ENCODE assay signal across 8 cellular contexts in the genomic region with DNA sequence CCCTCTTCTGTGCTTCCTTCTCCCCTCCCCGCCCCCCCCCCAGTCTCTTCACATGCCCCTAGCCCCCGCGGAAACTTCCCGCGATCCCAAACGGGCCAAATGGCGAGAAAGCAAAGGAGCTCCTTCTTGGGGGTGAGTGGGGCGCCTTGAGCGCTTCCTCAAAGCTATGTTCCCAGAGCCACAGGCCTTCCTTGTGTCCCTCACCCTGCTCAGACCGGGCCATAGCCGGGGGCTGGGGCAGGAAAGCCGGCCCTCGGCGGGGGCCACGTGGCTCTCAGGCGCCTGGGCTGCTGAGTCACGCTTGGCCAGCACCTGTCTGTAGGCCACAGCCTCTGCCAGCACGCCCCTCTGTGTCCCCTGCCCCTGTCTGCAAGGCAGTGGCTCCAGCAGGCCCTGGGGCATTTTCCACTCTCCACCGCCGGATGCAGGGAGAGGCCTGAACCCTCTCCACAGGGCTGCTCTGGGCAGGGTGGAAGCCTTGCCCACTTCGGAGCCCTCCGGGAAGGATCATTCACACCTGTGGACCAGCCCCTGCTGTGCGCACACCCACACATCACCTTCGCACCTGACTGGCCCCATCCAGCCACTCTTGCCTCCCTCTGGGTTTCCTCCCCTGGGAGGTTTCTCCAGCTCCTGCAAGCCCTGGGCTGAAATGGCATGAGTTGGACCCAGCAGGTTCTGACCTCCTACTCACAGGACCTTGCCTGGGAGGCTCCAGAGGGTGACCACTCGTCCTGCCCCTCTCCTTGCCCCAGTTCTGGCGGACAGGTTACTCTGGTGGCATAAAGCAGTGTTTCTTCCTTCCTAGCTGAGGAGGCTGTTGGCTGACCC. TPM values are rescaled to one million over a fixed set of nuclear protein-coding genes. Genes with fewer than 3 reads are reported as not detected.
DNase-seq lines count a peak whose midpoint lies in the region; ATAC-seq and TF ChIP-seq lines count a peak whose summit lies in the region.

No MANE protein-coding gene starts in this region.

- H3K36me3 Mint-ChIP-seq in T-helper 2 cell treated with Interferon-gamma antibody and Interleukin-4, amounts not matched to agents 5 μg/mL and 100 μg/mL, for 36 hours (ENCODE audit: low read depth): peaks cover 24% of the 10 kb centered on the region
- H3K36me3 Mint-ChIP-seq in endodermal cell (ENCODE audit: low read depth) (peaks cover 27% of the 10 kb centered on the region), mesothelial cell of epicardium (peaks cover 6% of the 10 kb centered on the region)

- H3K36me3 ChIP-seq in HUES64 (ENCODE audit: insufficient read depth, low read length): peaks cover 19% of the 10 kb centered on the region
- no peaks in the 10 kb centered on the region; the same call in 1 of the 2 replicates for H3K36me3 ChIP-seq in WERI-Rb-1
- peaks cover 20% of the 10 kb centered on the region for H3K36me3 ChIP-seq in endodermal cell (ENCODE audit: control insufficient read depth, insufficient read depth, low read length)

- TF ChIP-seq CTCF in WERI-Rb-1 (IDR thresholded peaks at IDR 0.05; ENCODE audit: low read depth, low read length) (no peak), endodermal cell (conservative IDR thresholded peaks at IDR 0.05) (no peak), mesothelial cell of epicardium (IDR thresholded peaks at IDR 0.05; ENCODE audit: unreplicated experiment) (no peak)

- no peaks in the 10 kb centered on the region for H3K9me3 Mint-ChIP-seq in T-helper 2 cell treated with Interferon-gamma antibody and Interleukin-4, amounts not matched to agents 5 μg/mL and 100 μg/mL, for 36 hours
- H3K9me3 Mint-ChIP-seq in endodermal cell: no peaks in the 10 kb centered on the region
- H3K9me3 Mint-ChIP-seq in mesothelial cell of epicardium: no peaks in the 10 kb centered on the region

- H3K9ac ChIP-seq in HUES64 (ENCODE audit: low read depth, low read length) (peak overlapping the region; percentile 60), endodermal cell (ENCODE audit: extremely low read depth, low read length, poor library complexity, severe bottlenecking) (no peak overlapping the region)

- H3K27ac ChIP-seq in HUES64 (ENCODE audit: low read depth, low read length): peak overlapping the region; percentile 87
- H3K27ac ChIP-seq in WERI-Rb-1: peak overlapping the region; percentile 87
- peak overlapping the region; percentile 25 for H3K27ac ChIP-seq in endodermal cell (ENCODE audit: low read depth, low read length)

- no peak for ATAC-seq in HG02588 (IDR thresholded peaks at IDR 0.05; ENCODE audit: unreplicated experiment)

- no peaks in the 10 kb centered on the region for H3K27me3 Mint-ChIP-seq in T-helper 2 cell treated with Interferon-gamma antibody and Interleukin-4, amounts not matched to agents 5 μg/mL and 100 μg/mL, for 36 hours (ENCODE audit: low read depth)
- H3K27me3 Mint-ChIP-seq in endodermal cell (ENCODE audit: insufficient read depth): peaks cover 4% of the 10 kb centered on the region
- H3K27me3 Mint-ChIP-seq in mesothelial cell of epicardium (ENCODE audit: low read depth): no peaks in the 10 kb centered on the region

- 0 out of 2 replicates have a peak, but pooled peaks cover 12% of the 10 kb centered on the region for H3K27me3 ChIP-seq in HUES64 (ENCODE audit: insufficient read depth, low read length)
- no peaks in the 10 kb centered on the region for H3K27me3 ChIP-seq in WERI-Rb-1 (ENCODE audit: insufficient read depth, low read depth, severe bottlenecking)
- H3K27me3 ChIP-seq in endodermal cell (ENCODE audit: control insufficient read depth, insufficient read depth, low read length, poor library complexity, severe bottlenecking): no peaks in the 10 kb centered on the region

- no peaks in the 10 kb centered on the region for H3K9me3 ChIP-seq in HUES64 (ENCODE audit: insufficient read depth, low read depth, low read length)
- no peaks in the 10 kb centered on the region for H3K9me3 ChIP-seq in WERI-Rb-1 (ENCODE audit: severe bottlenecking)
- no peaks in the 10 kb centered on the region for H3K9me3 ChIP-seq in endodermal cell (ENCODE audit: control insufficient read depth, low read length)

- peaks cover 29% of the 10 kb centered on the region for H3K4me1 Mint-ChIP-seq in T-helper 2 cell treated with Interferon-gamma antibody and Interleukin-4, amounts not matched to agents 5 μg/mL and 100 μg/mL, for 36 hours (ENCODE audit: low read depth)
- H3K4me1 Mint-ChIP-seq in endodermal cell (peaks cover 29% of the 10 kb centered on the region), mesothelial cell of epicardium (peaks cover 36% of the 10 kb centered on the region)

- 35% methylated on average over 25 of the region's 26 CpGs for WGBS in HUES64
- 57 to 60% methylated on average over 14 to 25 of the region's 26 CpGs for WGBS in endodermal cell (ENCODE audit: insufficient coverage in 1 of 2, insufficient read length in 1 of 2), 2 experiments

- H3K4me3 ChIP-seq in HUES64 (ENCODE audit: low read length): 0 out of 2 replicates have a peak overlapping the region, but pooled peaks have one; percentile 37
- H3K4me3 ChIP-seq in WERI-Rb-1 (ENCODE audit: low read depth, low read length): peak overlapping the region; percentile 43
- H3K4me3 ChIP-seq in endodermal cell (ENCODE audit: low read length): no peak overlapping the region

- peak overlapping the region; percentile 90 for H3K27ac Mint-ChIP-seq in T-helper 2 cell treated with Interferon-gamma antibody and Interleukin-4, amounts not matched to agents 5 μg/mL and 100 μg/mL, for 36 hours
- H3K27ac Mint-ChIP-seq in endodermal cell (peak overlapping the region; percentile 89), mesothelial cell of epicardium (peak overlapping the region; percentile 96)

- peak overlapping the region; percentile 67 for H3K4me3 Mint-ChIP-seq in T-helper 2 cell treated with Interferon-gamma antibody and Interleukin-4, amounts not matched to agents 5 μg/mL and 100 μg/mL, for 36 hours
- H3K4me3 Mint-ChIP-seq in endodermal cell: peak overlapping the region; percentile 90
- peak overlapping the region; percentile 73 for H3K4me3 Mint-ChIP-seq in mesothelial cell of epicardium

- DNase-seq in T-helper 2 cell treated with Interferon-gamma antibody and Interleukin-4, amounts not matched to agents 5 μg/mL and 100 μg/mL, for 36 hours (ENCODE audit: low spot score): peak; percentile 53
- DNase-seq in T-helper 2 cell (no peak), WERI-Rb-1 (peak; percentile 47), endodermal cell (peak; percentile 91), mesothelial cell of epicardium (ENCODE audit: low spot score in 2 of 2, unreplicated experiment in 2 of 2) (peak in 1 of 2 experiments; percentile 62), stromal cell of bone marrow (ENCODE audit: low read depth) (peak; percentile 36)

- H3K4me1 ChIP-seq in HUES64 (ENCODE audit: insufficient read depth, low read length) (peaks cover 27% of the 10 kb centered on the region), endodermal cell (ENCODE audit: control insufficient read depth, insufficient read depth, low read length) (peaks cover 22% of the 10 kb centered on the region)

RNA-seq across cellular contexts. Expression of a gene that starts 1.2 kb away (rescaled TPM):
- 73.1 TPM for polyA plus RNA-seq in HUES64 (2013, experiment 1 of 2)
- polyA plus RNA-seq in HUES64 (2013, experiment 2 of 2): 62.6 TPM
- total RNA-seq in endodermal cell (100 to 1,000 TPM; 134 to 172 TPM), mesothelial cell of epicardium (145 to 149 TPM (median 146 TPM) in 3 replicates)
- 48.3 TPM for polyA plus RNA-seq in endodermal cell (2013, experiment 1 of 2)
- polyA plus RNA-seq in endodermal cell (2013, experiment 2 of 2): 43.6 TPM

RNA-seq across cellular contexts. Expression of a gene that starts 12.8 kb away (rescaled TPM):
- polyA plus RNA-seq in HUES64 (2013, experiment 1 of 2): 54.7 TPM
- 64.0 TPM for polyA plus RNA-seq in HUES64 (2013, experiment 2 of 2)
- total RNA-seq in endodermal cell (100 to 1,000 TPM; 165 to 177 TPM), mesothelial cell of epicardium (131 to 133 TPM (median 131 TPM) in 3 replicates)
- polyA plus RNA-seq in endodermal cell (2013, experiment 1 of 2): 75.1 TPM
- polyA plus RNA-seq in endodermal cell (2013, experiment 2 of 2): 66.4 TPM

RNA-seq across cellular contexts. Expression of a gene that starts 25.7 kb away (rescaled TPM):
- polyA plus RNA-seq in HUES64 (2013, experiment 1 of 2): not detected
- 1.3 TPM for polyA plus RNA-seq in HUES64 (2013, experiment 2 of 2)
- total RNA-seq in endodermal cell (1 to 10 TPM; 5.7 to 6.3 TPM), mesothelial cell of epicardium (4.7 to 5.2 TPM (median 5.0 TPM) in 3 replicates)
- 1.4 TPM for polyA plus RNA-seq in endodermal cell (2013, experiment 1 of 2)
- polyA plus RNA-seq in endodermal cell (2013, experiment 2 of 2): 1.6 TPM

RNA-seq across cellular contexts. Expression of a gene that starts 39.1 kb away (rescaled TPM):
- 9.8 TPM for polyA plus RNA-seq in HUES64 (2013, experiment 1 of 2)
- 17.0 TPM for polyA plus RNA-seq in HUES64 (2013, experiment 2 of 2)
- 10 to 100 TPM; 45.8 to 55.3 TPM for total RNA-seq in endodermal cell
- 34.7 TPM for polyA plus RNA-seq in endodermal cell (2013, experiment 1 of 2)
- 32.0 TPM for polyA plus RNA-seq in endodermal cell (2013, experiment 2 of 2)
- 44.1 to 48.2 TPM (median 47.0 TPM) in 3 replicates for total RNA-seq in mesothelial cell of epicardium

Comparison
In these comparisons a context has a peak if more than half of its experiments do, and no peak if none do; other contexts are left out.
1. DNase-seq: peak in T-helper 2 cell treated with Interferon-gamma antibody and Interleukin-4, amounts not matched to agents 5 μg/mL and 100 μg/mL, for 36 hours (single experiment), WERI-Rb-1 (single experiment), endodermal cell (single experiment) and stromal cell of bone marrow (single experiment); none in T-helper 2 cell (0 of 5).
2. H3K27ac ChIP-seq: peak in every context shown above with its lines; median percentile 87 in HUES64; 87 in WERI-Rb-1; 25 in endodermal cell.
3. Peak in every context shown above with its lines, with median percentiles within 50 percentile points of each other: H3K27ac Mint-ChIP-seq and H3K4me3 Mint-ChIP-seq.